13 cellular contexts compared by ENCODE assay signal in the genomic region with DNA sequence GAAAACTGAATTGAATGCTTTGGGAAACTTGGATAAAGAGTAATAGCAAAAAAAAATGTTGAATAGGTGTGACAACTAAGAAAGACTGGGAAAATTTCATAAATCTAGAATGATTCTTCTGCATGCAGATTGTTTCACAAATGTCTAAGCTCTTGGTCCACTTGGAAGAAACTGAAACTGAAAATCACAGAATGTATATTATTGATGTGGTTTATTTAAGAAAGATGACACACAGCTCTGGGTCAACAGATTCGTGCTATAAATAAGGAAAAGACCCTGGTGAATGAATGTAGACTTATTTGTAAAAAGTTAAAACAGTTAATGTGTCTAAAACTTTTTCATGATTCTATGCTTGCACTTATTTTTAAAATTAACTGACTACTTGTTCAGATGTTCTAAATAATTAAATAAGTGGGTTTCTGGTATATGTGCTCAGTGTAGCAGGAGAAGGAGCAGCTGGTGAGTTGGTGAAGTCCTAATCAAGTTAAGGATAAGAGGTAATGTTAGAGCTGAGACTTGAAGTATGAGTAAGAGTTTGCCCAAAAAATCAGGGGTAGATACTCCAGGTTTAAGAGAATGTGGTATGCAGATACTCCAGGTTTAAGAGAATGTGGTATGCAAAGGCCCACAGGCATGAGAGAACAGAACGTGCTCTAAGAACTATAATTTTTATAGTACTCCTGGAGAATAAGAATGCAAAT.
DNase-seq lines count a peak whose midpoint lies in the region; ATAC-seq lines count a peak whose summit lies in the region.
"Had no signal": no experiment of that assay in that cellular context is flagged by ENCODE, and none has a peak within 500 bp of the region (broad histone marks: within the 10 kb centered on the region; RNA-seq: fewer than 3 reads in every experiment).

No MANE protein-coding gene starts in this region.

- DNase-seq in ELR (ENCODE audit: low read depth) (peak; percentile 22), MV-4-11 (lab: John Stamatoyannopoulos, UW) (peak; percentile 20), memory B cell (ENCODE audit: low spot score in 2 of 2) (no peak), NCI-H1092 treated with DMSO at 0.1 percent for 48 hours (lab: John Stamatoyannopoulos, UW) (no peak), NCI-H446 (lab: John Stamatoyannopoulos, UW) (no peak)
- DNase-seq: activated CD4-positive, alpha-beta T cell treated with anti-CD3 and anti-CD28 coated beads, Interleukin-2, amount 50 U/mL, for 1 hour; activated naive CD4-positive, alpha-beta T cell treated with anti-CD3 and anti-CD28 coated beads, Interleukin-2, amount 50 U/mL, for 16 hours; Caco-2; NCI-H2081; right cardiac atrium had no signal

- no peaks in the 10 kb centered on the region for H3K27me3 Mint-ChIP-seq in memory B cell

- ATAC-seq in GM18868 (IDR thresholded peaks at IDR 0.05; ENCODE audit: unreplicated experiment) (peak; percentile 75), memory B cell (ENCODE audit: low read depth) (no peak), GM19397 (IDR thresholded peaks at IDR 0.05; ENCODE audit: unreplicated experiment) (no peak)
- ATAC-seq: K562, right cardiac atrium had no signal

- peak overlapping the region; percentile 9 for H3K27ac Mint-ChIP-seq in memory B cell

- no peaks in the 10 kb centered on the region for H3K9me3 Mint-ChIP-seq in memory B cell

- H3K36me3 Mint-ChIP-seq in memory B cell = peaks cover 20% of the 10 kb centered on the region

- peaks cover 7% of the 10 kb centered on the region for H3K4me1 Mint-ChIP-seq in memory B cell

- no peak overlapping the region for H3K4me3 Mint-ChIP-seq in memory B cell

Comparison
In these comparisons a context has a peak if more than half of its experiments do, and no peak if none do; other contexts are left out.
1. DNase-seq: peak in ELR (single experiment) and MV-4-11 (single experiment); none in memory B cell (0 of 2), NCI-H1092 treated with DMSO at 0.1 percent for 48 hours (single experiment) and NCI-H446 (0 of 2).